ENCODE assay signal across 15 cellular contexts in the genomic region with DNA sequence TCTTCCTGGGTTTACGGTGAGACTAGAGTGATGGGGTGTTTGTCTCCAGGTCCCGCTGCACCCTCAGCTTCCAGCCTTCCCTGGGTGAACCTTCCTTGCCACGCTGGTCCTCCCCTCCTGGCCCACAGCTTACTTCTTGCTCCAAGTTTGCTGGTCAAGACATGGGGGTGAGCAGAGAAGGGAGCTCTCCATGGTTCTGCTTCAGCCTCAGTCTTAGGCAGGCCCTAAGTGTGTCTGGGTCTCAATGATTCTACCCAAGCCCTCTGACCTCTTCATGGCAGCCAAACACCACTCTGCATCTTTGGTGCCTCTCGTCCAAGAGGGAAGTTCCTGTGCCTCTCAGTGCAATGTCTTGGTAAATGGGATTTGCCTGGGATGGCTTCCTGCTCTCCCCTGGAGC.
A peak's percentile ranks its signal among the peaks of the same experiment; 100 is the strongest.
DNase-seq lines count a peak whose midpoint lies in the region; ATAC-seq and TF ChIP-seq lines count a peak whose summit lies in the region.
"Had no signal": no experiment of that assay in that cellular context is flagged by ENCODE, and none has a peak within 500 bp of the region (broad histone marks: within the 10 kb centered on the region; RNA-seq: fewer than 3 reads in every experiment).

No MANE protein-coding gene starts in this region.

- H3K9me3 Mint-ChIP-seq in activated CD4-positive, alpha-beta T cell treated with anti-CD3 and anti-CD28 coated beads for 36 hours (ENCODE audit: low read depth): peaks cover 16% of the 10 kb centered on the region

- CTCF ChIA-PET in activated CD4-positive, alpha-beta T cell treated with anti-CD3 and anti-CD28 coated beads for 36 hours (lab: Charles Lee): no interaction called here

- H3K4me1 ChIP-seq in foreskin keratinocyte: peaks cover 8% of the 10 kb centered on the region

- TF ChIP-seq CTCF in AG10803 (conservative IDR thresholded peaks at IDR 0.05; ENCODE audit: low read length) (no peak), foreskin keratinocyte (conservative IDR thresholded peaks at IDR 0.05) (no peak)

- no peak for TF ChIP-seq RAD21 in Ishikawa (IDR thresholded peaks at IDR 0.05; ENCODE audit: low read depth)

- DNase-seq in AG10803 (ENCODE audit: low read depth): peak; percentile 6
- DNase-seq in astrocyte of the hippocampus (ENCODE audit: low read depth, low spot score): peak; percentile 34
- peak; percentile 28 for DNase-seq in iPS-NIHi11 (ENCODE audit: low spot score)
- no peak for DNase-seq in NCI-H748 treated with DMSO at 0.1 percent for 48 hours (lab: John Stamatoyannopoulos, UW)
- no peak for DNase-seq in foreskin keratinocyte
- DNase-seq in activated CD4-positive, alpha-beta T cell treated with anti-CD3 and anti-CD28 coated beads for 36 hours: no peak
- DNase-seq: activated CD4-positive, alpha-beta T cell treated with anti-CD3 and anti-CD28 coated beads, Interleukin-2, amount 50 U/mL, for 4 hours; cerebellar nuclear complex; esophagus squamous epithelium; GDM1; naive B cell had no signal

- H3K27me3 Mint-ChIP-seq in activated CD4-positive, alpha-beta T cell treated with anti-CD3 and anti-CD28 coated beads for 36 hours: peaks cover 2% of the 10 kb centered on the region
- H3K27me3 Mint-ChIP-seq: activated T-helper 17 cell treated with anti-CD3 and anti-CD28 coated beads, Interleukin-2, amount 50 U/mL, for 72 hours had no signal

- POLR2A ChIA-PET in activated CD4-positive, alpha-beta T cell treated with anti-CD3 and anti-CD28 coated beads for 36 hours (lab: Charles Lee): no interaction called here

- ATAC-seq in foreskin keratinocyte (no peak), HG02763 (IDR thresholded peaks at IDR 0.05; ENCODE audit: unreplicated experiment) (no peak)
- no peak for ATAC-seq in activated CD4-positive, alpha-beta T cell treated with anti-CD3 and anti-CD28 coated beads for 36 hours
- ATAC-seq: activated T-helper 17 cell treated with anti-CD3 and anti-CD28 coated beads, Interleukin-2, amount 50 U/mL, for 72 hours had no signal

- no peak overlapping the region for H3K27ac ChIP-seq in foreskin keratinocyte
- H3K27ac ChIP-seq: esophagus squamous epithelium had no signal

- no peak overlapping the region for H3K27ac Mint-ChIP-seq in activated CD4-positive, alpha-beta T cell treated with anti-CD3 and anti-CD28 coated beads for 36 hours
- H3K27ac Mint-ChIP-seq: activated T-helper 17 cell treated with anti-CD3 and anti-CD28 coated beads, Interleukin-2, amount 50 U/mL, for 72 hours had no signal

- no peak for TF ChIP-seq EP300 in Ishikawa (IDR thresholded peaks at IDR 0.05; ENCODE audit: borderline replicate concordance)

- no peaks in the 10 kb centered on the region for H3K27me3 ChIP-seq in foreskin keratinocyte
- H3K27me3 ChIP-seq: esophagus squamous epithelium had no signal

- H3K4me1 Mint-ChIP-seq in activated CD4-positive, alpha-beta T cell treated with anti-CD3 and anti-CD28 coated beads for 36 hours: peaks cover 2% of the 10 kb centered on the region
- H3K4me1 Mint-ChIP-seq: activated T-helper 17 cell treated with anti-CD3 and anti-CD28 coated beads, Interleukin-2, amount 50 U/mL, for 72 hours had no signal

- no peak overlapping the region for H3K4me3 ChIP-seq in AG10803 (ENCODE audit: low read length)
- H3K4me3 ChIP-seq: esophagus squamous epithelium had no signal

- intact Hi-C loops in activated CD4-positive, alpha-beta T cell treated with anti-CD3 and anti-CD28 coated beads for 36 hours (cut with DNase I, micrococcal nuclease): no loop called here

- peaks cover 4% of the 10 kb centered on the region for H3K36me3 Mint-ChIP-seq in activated CD4-positive, alpha-beta T cell treated with anti-CD3 and anti-CD28 coated beads for 36 hours (ENCODE audit: low read depth)

- no peak overlapping the region for H3K4me3 Mint-ChIP-seq in activated CD4-positive, alpha-beta T cell treated with anti-CD3 and anti-CD28 coated beads for 36 hours
- H3K4me3 Mint-ChIP-seq: activated T-helper 17 cell treated with anti-CD3 and anti-CD28 coated beads, Interleukin-2, amount 50 U/mL, for 72 hours; CD14-positive monocyte; naive B cell had no signal

TF ChIP-seq in Ishikawa, 13 proteins besides CTCF, POLR2A, EP300 and RAD21:
- no peak for TF ChIP-seq USF1 (IDR thresholded peaks at IDR 0.05)
- TF ChIP-seq, protein P1, sequence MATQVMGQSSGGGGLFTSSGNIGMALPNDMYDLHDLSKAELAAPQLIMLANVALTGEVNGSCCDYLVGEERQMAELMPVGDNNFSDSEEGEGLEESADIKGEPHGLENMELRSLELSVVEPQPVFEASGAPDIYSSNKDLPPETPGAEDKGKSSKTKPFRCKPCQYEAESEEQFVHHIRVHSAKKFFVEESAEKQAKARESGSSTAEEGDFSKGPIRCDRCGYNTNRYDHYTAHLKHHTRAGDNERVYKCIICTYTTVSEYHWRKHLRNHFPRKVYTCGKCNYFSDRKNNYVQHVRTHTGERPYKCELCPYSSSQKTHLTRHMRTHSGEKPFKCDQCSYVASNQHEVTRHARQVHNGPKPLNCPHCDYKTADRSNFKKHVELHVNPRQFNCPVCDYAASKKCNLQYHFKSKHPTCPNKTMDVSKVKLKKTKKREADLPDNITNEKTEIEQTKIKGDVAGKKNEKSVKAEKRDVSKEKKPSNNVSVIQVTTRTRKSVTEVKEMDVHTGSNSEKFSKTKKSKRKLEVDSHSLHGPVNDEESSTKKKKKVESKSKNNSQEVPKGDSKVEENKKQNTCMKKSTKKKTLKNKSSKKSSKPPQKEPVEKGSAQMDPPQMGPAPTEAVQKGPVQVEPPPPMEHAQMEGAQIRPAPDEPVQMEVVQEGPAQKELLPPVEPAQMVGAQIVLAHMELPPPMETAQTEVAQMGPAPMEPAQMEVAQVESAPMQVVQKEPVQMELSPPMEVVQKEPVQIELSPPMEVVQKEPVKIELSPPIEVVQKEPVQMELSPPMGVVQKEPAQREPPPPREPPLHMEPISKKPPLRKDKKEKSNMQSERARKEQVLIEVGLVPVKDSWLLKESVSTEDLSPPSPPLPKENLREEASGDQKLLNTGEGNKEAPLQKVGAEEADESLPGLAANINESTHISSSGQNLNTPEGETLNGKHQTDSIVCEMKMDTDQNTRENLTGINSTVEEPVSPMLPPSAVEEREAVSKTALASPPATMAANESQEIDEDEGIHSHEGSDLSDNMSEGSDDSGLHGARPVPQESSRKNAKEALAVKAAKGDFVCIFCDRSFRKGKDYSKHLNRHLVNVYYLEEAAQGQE (IDR thresholded peaks at IDR 0.05; ENCODE audit: low read depth): peak; percentile 78

Comparison
In these comparisons a context has a peak if more than half of its experiments do, and no peak if none do; other contexts are left out.
1. DNase-seq: peak in AG10803 (single experiment), astrocyte of the hippocampus (single experiment) and iPS-NIHi11 (single experiment); none in NCI-H748 treated with DMSO at 0.1 percent for 48 hours (single experiment), foreskin keratinocyte (0 of 2) and activated CD4-positive, alpha-beta T cell treated with anti-CD3 and anti-CD28 coated beads for 36 hours (single experiment).